15 cellular contexts compared by ENCODE assay signal in the genomic region with DNA sequence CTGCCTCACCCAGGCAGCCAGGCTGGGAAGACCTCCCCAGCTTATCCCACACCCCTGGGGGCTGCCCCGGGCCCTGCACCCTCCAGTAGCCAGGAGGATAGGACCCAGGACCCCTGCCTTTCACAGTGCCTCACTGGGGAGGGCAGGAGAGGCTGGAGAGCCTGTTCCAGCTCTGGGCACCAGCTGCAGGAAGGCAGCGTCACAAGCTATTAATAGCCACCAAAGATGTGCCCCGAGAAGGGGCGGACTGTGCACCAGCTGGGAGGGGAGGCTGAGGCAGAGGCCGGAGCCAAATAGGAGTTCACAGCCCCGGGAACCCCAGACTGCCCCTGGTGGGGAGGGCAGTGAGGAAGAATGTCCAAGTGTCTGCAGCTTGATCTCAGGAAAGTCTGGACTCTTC. TPM values are rescaled to one million over a fixed set of nuclear protein-coding genes. Genes with fewer than 3 reads are reported as not detected.
"Had no signal": no experiment of that assay in that cellular context is flagged by ENCODE, and none has a peak within 500 bp of the region (broad histone marks: within the 10 kb centered on the region; RNA-seq: fewer than 3 reads in every experiment).

No MANE protein-coding gene starts in this region.

- H3K36me3 ChIP-seq: esophagus squamous epithelium, lower lobe of right lung had no signal

- H3K9me3 ChIP-seq: esophagus squamous epithelium, lower lobe of right lung had no signal

- H3K4me3 ChIP-seq: esophagus squamous epithelium, lower lobe of right lung had no signal

- H3K36me3 Mint-ChIP-seq: activated CD4-positive, alpha-beta memory T cell treated with anti-CD3 and anti-CD28 coated beads for 36 hours; stimulated activated memory B cell treated with anti-CD40 and anti-IgM and Interleukin-4, amounts not matched to agents 10 μg/mL and 1 μg/mL and 100 μg/mL, for 72 hours had no signal

- H3K27ac ChIP-seq: esophagus squamous epithelium, lower lobe of right lung had no signal

- DNase-seq: activated CD4-positive, alpha-beta memory T cell treated with anti-CD3 and anti-CD28 coated beads for 36 hours; activated CD4-positive, alpha-beta T cell treated with anti-CD3 and anti-CD28 coated beads for 36 hours; activated gamma-delta T cell treated with Interleukin-2 at 50 U/mL for 16 hours; activated naive CD8-positive, alpha-beta T cell treated with anti-CD3 and anti-CD28 coated beads for 36 hours; activated T-cell treated with anti-CD3 and anti-CD28 coated beads, Interleukin-2, amount 50 U/mL, for 4 hours; cortex of kidney; effector CD4-positive, alpha-beta T cell; esophagus squamous epithelium; lower lobe of right lung had no signal

- H3K27ac Mint-ChIP-seq: activated CD4-positive, alpha-beta memory T cell treated with anti-CD3 and anti-CD28 coated beads for 36 hours; activated CD4-positive, alpha-beta T cell treated with anti-CD3 and anti-CD28 coated beads for 36 hours; activated naive CD8-positive, alpha-beta T cell treated with anti-CD3 and anti-CD28 coated beads for 36 hours; mesothelial cell of epicardium; progenitor cell of endocrine pancreas; stimulated activated memory B cell treated with anti-CD40 and anti-IgM and Interleukin-4, amounts not matched to agents 10 μg/mL and 1 μg/mL and 100 μg/mL, for 72 hours had no signal

- H3K4me3 Mint-ChIP-seq: activated CD4-positive, alpha-beta memory T cell treated with anti-CD3 and anti-CD28 coated beads for 36 hours; activated CD4-positive, alpha-beta T cell treated with anti-CD3 and anti-CD28 coated beads for 36 hours; activated naive CD8-positive, alpha-beta T cell treated with anti-CD3 and anti-CD28 coated beads for 36 hours; activated T-cell treated with anti-CD3 and anti-CD28 coated beads, Interleukin-2, amount 50 U/mL, for 4 hours; brain; mesothelial cell of epicardium; stimulated activated memory B cell treated with anti-CD40 and anti-IgM and Interleukin-4, amounts not matched to agents 10 μg/mL and 1 μg/mL and 100 μg/mL, for 72 hours had no signal

- H3K4me1 ChIP-seq: esophagus squamous epithelium had no signal

- ATAC-seq: activated CD4-positive, alpha-beta T cell treated with anti-CD3 and anti-CD28 coated beads for 36 hours; activated T-cell treated with anti-CD3 and anti-CD28 coated beads, Interleukin-2, amount 50 U/mL, for 4 hours; lower lobe of right lung; SK-N-SH treated with all-trans-retinoic acid at 6 μM for 48 hours; stimulated activated memory B cell treated with anti-CD40 and anti-IgM and Interleukin-4, amounts not matched to agents 10 μg/mL and 1 μg/mL and 100 μg/mL, for 72 hours had no signal

- H3K4me1 Mint-ChIP-seq: stimulated activated memory B cell treated with anti-CD40 and anti-IgM and Interleukin-4, amounts not matched to agents 10 μg/mL and 1 μg/mL and 100 μg/mL, for 72 hours had no signal

- H3K27me3 ChIP-seq: esophagus squamous epithelium had no signal

- H3K27me3 Mint-ChIP-seq: activated CD4-positive, alpha-beta memory T cell treated with anti-CD3 and anti-CD28 coated beads for 36 hours; activated CD4-positive, alpha-beta T cell treated with anti-CD3 and anti-CD28 coated beads for 36 hours; activated naive CD8-positive, alpha-beta T cell treated with anti-CD3 and anti-CD28 coated beads for 36 hours; brain; progenitor cell of endocrine pancreas had no signal

- H3K9me3 Mint-ChIP-seq: activated CD4-positive, alpha-beta memory T cell treated with anti-CD3 and anti-CD28 coated beads for 36 hours; activated naive CD8-positive, alpha-beta T cell treated with anti-CD3 and anti-CD28 coated beads for 36 hours; activated T-cell treated with anti-CD3 and anti-CD28 coated beads, Interleukin-2, amount 50 U/mL, for 4 hours; mesothelial cell of epicardium; stimulated activated memory B cell treated with anti-CD40 and anti-IgM and Interleukin-4, amounts not matched to agents 10 μg/mL and 1 μg/mL and 100 μg/mL, for 72 hours had no signal

RNA-seq across cellular contexts. Expression of gene SBK1, which starts 8.8 kb away (rescaled TPM):
- total RNA-seq: fibroblast of villous mesenchyme had no signal
